Comparison of ENCODE assay signal across 20 cellular contexts in the genomic region with DNA sequence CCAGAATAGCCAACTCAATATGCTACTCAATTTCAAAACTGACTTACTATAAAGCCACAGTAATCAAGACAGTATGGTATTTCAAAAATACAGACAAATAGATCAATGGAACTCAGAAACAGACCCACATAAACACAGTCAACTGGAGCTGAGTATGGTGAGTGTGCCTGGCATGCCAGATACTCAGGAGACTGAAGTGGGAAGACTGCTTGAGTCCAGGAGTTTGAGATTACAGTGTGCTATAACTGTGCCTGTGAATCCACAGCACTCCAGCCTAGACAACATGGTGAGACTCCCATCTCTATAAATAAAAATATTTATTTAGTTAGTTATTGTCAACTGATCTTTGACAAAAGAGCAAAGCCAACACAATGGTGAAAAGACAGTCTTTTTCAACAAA.
DNase-seq lines count a peak whose midpoint lies in the region; ATAC-seq, FAIRE-seq and TF ChIP-seq lines count a peak whose summit lies in the region.
"Had no signal": no experiment of that assay in that cellular context is flagged by ENCODE, and none has a peak within 500 bp of the region (broad histone marks: within the 10 kb centered on the region; RNA-seq: fewer than 3 reads in every experiment).

No MANE protein-coding gene starts in this region.

- intact Hi-C loops in left cardiac atrium (cut with DNase I) (no loop called here), left lung (cut with DNase I) (no loop called here)

- ATAC-seq in left cardiac atrium = no peak
- ATAC-seq in T-helper 17 cell = no peak
- peak; percentile 32 for ATAC-seq in left lung
- no peak for ATAC-seq in HG03095 (IDR thresholded peaks at IDR 0.05; ENCODE audit: unreplicated experiment)
- ATAC-seq: GM23338 had no signal

- H3K36me3 ChIP-seq in cardiac muscle cell (no peaks in the 10 kb centered on the region), left lung (peaks cover 0 to 5% of the 10 kb centered on the region in 2 donors)
- H3K36me3 ChIP-seq: HAP-1 had no signal

- H3K4me1 ChIP-seq in cardiac muscle cell (ENCODE audit: low read depth) (peaks cover 14% of the 10 kb centered on the region), left lung (peaks cover 0 to 15% of the 10 kb centered on the region in 2 donors)
- H3K4me1 ChIP-seq: HAP-1 had no signal

- H3K9me3 ChIP-seq in cardiac muscle cell (ENCODE audit: low read depth) = no peaks in the 10 kb centered on the region
- no peaks in the 10 kb centered on the region for H3K9me3 ChIP-seq in T-helper 17 cell (ENCODE audit: control insufficient read depth, low read length, poor library complexity, severe bottlenecking)
- H3K9me3 ChIP-seq in left lung = no peaks in the 10 kb centered on the region
- H3K9me3 ChIP-seq: HAP-1 had no signal

- FAIRE-seq in HTR-8/SVneo (lab: Jason Lieb, UNC) = peak; percentile 85
- FAIRE-seq: GM12891, GM18507 had no signal

- TF ChIP-seq CTCF in cardiac muscle cell (IDR thresholded peaks at IDR 0.05; ENCODE audit: low read depth, low read length) = no peak
- TF ChIP-seq CTCF in left lung (IDR thresholded peaks at IDR 0.05) = no peak
- no peak for TF ChIP-seq CTCF in RWPE1 (conservative IDR thresholded peaks at IDR 0.05; ENCODE audit: low read depth)

- DNase-seq in cardiac muscle cell (ENCODE audit: low read depth in 1 of 2, low spot score in 1 of 2) (peak in 1 of 2 donors; percentile 67), left cardiac atrium (no peak), HTR-8/SVneo (ENCODE audit: insufficient read length, low spot score) (no peak), T-helper 17 cell (no peak), left lung (no peak), RWPE1 (ENCODE audit: low spot score) (no peak), SHP77 (lab: John Stamatoyannopoulos, UW) (no peak)
- DNase-seq: C1 segment of cervical spinal cord; Calu3; CD4-positive, alpha-beta memory T cell; COR-L47; DMS53; DMS79 treated with DMSO at 0.1 percent for 48 hours; GF-D8; HFFc6 had no signal

- H3K4me3 ChIP-seq in cardiac muscle cell (no peak overlapping the region), left lung (no peak overlapping the region)
- H3K4me3 ChIP-seq: GM23338, HAP-1 had no signal

- peaks cover 3% of the 10 kb centered on the region for H3K4me1 Mint-ChIP-seq in T-helper 17 cell

- peak overlapping the region; percentile 75 for H3K27ac ChIP-seq in cardiac muscle cell
- H3K27ac ChIP-seq in left lung = no peak overlapping the region
- H3K27ac ChIP-seq in RWPE1 = no peak overlapping the region

- H3K27me3 Mint-ChIP-seq in T-helper 17 cell = no peaks in the 10 kb centered on the region
- H3K27me3 Mint-ChIP-seq: CD4-positive, alpha-beta memory T cell had no signal

- POLR2A ChIA-PET in RWPE1 (lab: Yijun Ruan, JAX; ENCODE audit: low non-redundant PET) = no interaction called here

- H3K27ac Mint-ChIP-seq in T-helper 17 cell = peak overlapping the region; percentile 66
- H3K27ac Mint-ChIP-seq: CD4-positive, alpha-beta memory T cell; GM23338; HFFc6 had no signal

- CTCF ChIA-PET in RWPE1 (lab: Yijun Ruan, JAX) = no interaction called here

- H3K36me3 Mint-ChIP-seq in T-helper 17 cell (ENCODE audit: low read depth) = no peaks in the 10 kb centered on the region

- H3K27me3 ChIP-seq in cardiac muscle cell (no peaks in the 10 kb centered on the region), left lung (no peaks in the 10 kb centered on the region)

- no peak overlapping the region for H3K4me3 Mint-ChIP-seq in T-helper 17 cell
- H3K4me3 Mint-ChIP-seq: CD4-positive, alpha-beta memory T cell; GM23338; HFFc6 had no signal
